ENCODE assay signal across 28 cellular contexts in the genomic region with DNA sequence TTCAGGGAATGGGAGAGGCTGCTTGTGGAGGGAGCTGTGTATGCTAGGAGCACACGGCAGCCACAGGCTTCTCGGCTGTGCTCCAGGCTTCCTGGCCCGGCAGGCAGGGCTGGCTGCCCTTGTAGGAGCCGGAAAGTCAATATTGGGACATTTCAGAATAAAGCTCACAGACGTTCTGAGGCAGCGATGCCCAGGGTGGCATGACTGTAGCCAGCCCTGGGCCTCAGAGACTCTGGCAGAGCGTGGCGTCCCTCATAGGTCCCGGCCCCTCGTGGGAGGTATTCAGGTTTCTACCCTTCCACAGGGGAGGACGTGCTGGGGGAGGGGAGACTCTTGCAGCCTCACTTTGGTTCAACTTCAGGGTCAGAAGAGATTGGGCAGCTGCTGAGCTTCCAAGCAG.
DNase-seq lines count a peak whose midpoint lies in the region; ATAC-seq and TF ChIP-seq lines count a peak whose summit lies in the region.
"Had no signal": no experiment of that assay in that cellular context is flagged by ENCODE, and none has a peak within 500 bp of the region (broad histone marks: within the 10 kb centered on the region; RNA-seq: fewer than 3 reads in every experiment).

No MANE protein-coding gene starts in this region.

- H3K4me3 Mint-ChIP-seq in H9 = no peak overlapping the region
- H3K4me3 Mint-ChIP-seq in stimulated activated memory B cell treated with anti-CD40 and anti-IgM and Interleukin-4, amounts not matched to agents 10 μg/mL and 1 μg/mL and 100 μg/mL, for 72 hours = no peak overlapping the region
- H3K4me3 Mint-ChIP-seq: CD4-positive, alpha-beta memory T cell; GM23338; HFFc6; IgD-negative memory B cell had no signal

- no peak overlapping the region for H2AFZ ChIP-seq in H9 (ENCODE audit: low read length)
- H2AFZ ChIP-seq: GM23338 had no signal

- no peak overlapping the region for H2AK5ac ChIP-seq in H9 (ENCODE audit: insufficient read length, low read length)

- no peak overlapping the region for H3K56ac ChIP-seq in H9 (ENCODE audit: insufficient read length, low read depth, low read length)

- intact Hi-C loops in sciatic nerve (cut with DNase I) = no loop called here

- no peak overlapping the region for H3K27ac ChIP-seq in H9 (ENCODE audit: insufficient read length, low read depth, low read length)
- H3K27ac ChIP-seq: BLaER1, KMS-11, RWPE1 had no signal

- WGBS in H9 (ENCODE audit: extremely low coverage, insufficient read length, low lambda C conversion rate) = no CpG with 5 or more reads among the region's 11 CpGs

- H2BK5ac ChIP-seq in H9 (ENCODE audit: insufficient read length, low read length) = no peak overlapping the region

- H4K20me1 ChIP-seq in H9 (ENCODE audit: control insufficient read depth, insufficient read depth, insufficient read length) = no peaks in the 10 kb centered on the region

- H3T11ph ChIP-seq in H9 (ENCODE audit: low read length) = no peak overlapping the region

- no peaks in the 10 kb centered on the region for H3K4me1 ChIP-seq in H9 (ENCODE audit: insufficient read depth, low read length)
- H3K4me1 ChIP-seq: HAP-1 had no signal

- H3K18ac ChIP-seq in H9 (ENCODE audit: insufficient read length, low read depth, low read length) = no peak overlapping the region

- H3K27ac Mint-ChIP-seq in activated naive CD4-positive, alpha-beta T cell treated with anti-CD3 and anti-CD28 coated beads, Interleukin-2, amount 50 U/mL, for 72 hours = peak overlapping the region; percentile 2 to 79
- H3K27ac Mint-ChIP-seq in H9 = peak overlapping the region in 2 of 3 experiments; percentile 70 to 81; a peak in 2 of 7 replicates
- no peak overlapping the region for H3K27ac Mint-ChIP-seq in stimulated activated memory B cell treated with anti-CD40 and anti-IgM and Interleukin-4, amounts not matched to agents 10 μg/mL and 1 μg/mL and 100 μg/mL, for 72 hours
- H3K27ac Mint-ChIP-seq: GM23338, HFFc6 had no signal

- no peak overlapping the region for H3K23ac ChIP-seq in H9 (ENCODE audit: insufficient read length, low read depth, low read length)

- no peaks in the 10 kb centered on the region for H3K79me2 ChIP-seq in H9 (ENCODE audit: insufficient read depth, low read length)

- H4K5ac ChIP-seq in H9 (ENCODE audit: insufficient read length, low read depth, low read length) = no peak overlapping the region

- H3K23me2 ChIP-seq in H9 (ENCODE audit: insufficient read length, low read depth, low read length, poor library complexity, severe bottlenecking) = no peaks in the 10 kb centered on the region

- no peak overlapping the region for H3K14ac ChIP-seq in H9 (ENCODE audit: insufficient read depth, low read length)

- no peak overlapping the region for H2BK15ac ChIP-seq in H9 (ENCODE audit: low read depth, low read length)

- no peak overlapping the region for H2BK120ac ChIP-seq in H9 (ENCODE audit: low read depth, low read length, poor library complexity, severe bottlenecking)

- H3K4ac ChIP-seq in H9 (ENCODE audit: low read depth, low read length) = no peak overlapping the region

- H4K91ac ChIP-seq in H9 (ENCODE audit: insufficient read length, low read depth, low read length) = no peak overlapping the region

- no peak overlapping the region for H2BK20ac ChIP-seq in H9 (ENCODE audit: low read depth, low read length, poor library complexity, severe bottlenecking)

- no peaks in the 10 kb centered on the region for H3K9me3 ChIP-seq in H9 (ENCODE audit: control insufficient read depth, low read depth, low read length)
- H3K9me3 ChIP-seq: BLaER1, HAP-1 had no signal

- no peak overlapping the region for H2BK12ac ChIP-seq in H9 (ENCODE audit: insufficient read length, low read depth, low read length)

- no peak for TF ChIP-seq CTCF in H9 (conservative IDR thresholded peaks at IDR 0.05)

- H3K9ac ChIP-seq in H9 (ENCODE audit: extremely low read depth, insufficient read length, low read length) = no peak overlapping the region
- H3K9ac ChIP-seq: BLaER1, KMS-11 had no signal

- H3K4me1 Mint-ChIP-seq in H9 = peaks cover 3 to 11% of the 10 kb centered on the region in 2 experiments; a peak in 1 of 4 replicates
- H3K4me1 Mint-ChIP-seq in stimulated activated memory B cell treated with anti-CD40 and anti-IgM and Interleukin-4, amounts not matched to agents 10 μg/mL and 1 μg/mL and 100 μg/mL, for 72 hours = peaks cover 9% of the 10 kb centered on the region
- H3K4me1 Mint-ChIP-seq: IgD-negative memory B cell had no signal

- H3K36me3 Mint-ChIP-seq in activated naive CD4-positive, alpha-beta T cell treated with anti-CD3 and anti-CD28 coated beads, Interleukin-2, amount 50 U/mL, for 72 hours = no peaks in the 10 kb centered on the region
- peaks cover 21 to 31% (median 25%) of the 10 kb centered on the region in 3 experiments; a peak in 6 of 7 replicates for H3K36me3 Mint-ChIP-seq in H9 (ENCODE audit: insufficient read depth in 1 of 3, low read depth in 3 of 3)
- H3K36me3 Mint-ChIP-seq in stimulated activated memory B cell treated with anti-CD40 and anti-IgM and Interleukin-4, amounts not matched to agents 10 μg/mL and 1 μg/mL and 100 μg/mL, for 72 hours = peaks cover 54% of the 10 kb centered on the region

- H3K27me3 ChIP-seq in H9 (ENCODE audit: insufficient read depth, low read length) = no peaks in the 10 kb centered on the region
- H3K27me3 ChIP-seq: BLaER1 had no signal

- H4K8ac ChIP-seq in H9 (replicated peaks; ENCODE audit: insufficient read length, low read depth, low read length) = no peak overlapping the region

- H3K4me2 ChIP-seq in H9 (ENCODE audit: insufficient read depth, insufficient read length, low read length) = no peak overlapping the region
- H3K4me2 ChIP-seq: BLaER1, GM23338, KMS-11 had no signal

- ATAC-seq in activated naive CD4-positive, alpha-beta T cell treated with anti-CD3 and anti-CD28 coated beads, Interleukin-2, amount 50 U/mL, for 72 hours = no peak
- ATAC-seq in sciatic nerve = no peak
- ATAC-seq in stimulated activated memory B cell treated with anti-CD40 and anti-IgM and Interleukin-4, amounts not matched to agents 10 μg/mL and 1 μg/mL and 100 μg/mL, for 72 hours = no peak
- ATAC-seq: GM23338, Panc1 had no signal

- no peaks in the 10 kb centered on the region for H3K79me1 ChIP-seq in H9 (ENCODE audit: insufficient read depth, low read depth, low read length, poor library complexity, severe bottlenecking)

- H3K27me3 Mint-ChIP-seq in H9 (ENCODE audit: low read depth) = no peaks in the 10 kb centered on the region
- H3K27me3 Mint-ChIP-seq in stimulated activated memory B cell treated with anti-CD40 and anti-IgM and Interleukin-4, amounts not matched to agents 10 μg/mL and 1 μg/mL and 100 μg/mL, for 72 hours = no peaks in the 10 kb centered on the region
- H3K27me3 Mint-ChIP-seq: CD4-positive, alpha-beta memory T cell; IgD-negative memory B cell had no signal

- DNase-seq in activated naive CD4-positive, alpha-beta T cell treated with anti-CD3 and anti-CD28 coated beads, Interleukin-2, amount 50 U/mL, for 72 hours (ENCODE audit: low spot score in 2 of 2) = no peak
- DNase-seq in activated naive CD4-positive, alpha-beta T cell treated with anti-CD3 and anti-CD28 coated beads, Interleukin-2, amount 50 U/mL, for 16 hours = no peak
- no peak for DNase-seq in H9
- peak; percentile 55 for DNase-seq in left kidney (ENCODE audit: low read depth, low spot score)
- peak; percentile 30 for DNase-seq in sciatic nerve (ENCODE audit: low spot score)
- no peak for DNase-seq in T1000 (lab: John Stamatoyannopoulos, UW)
- DNase-seq in AG20443 (ENCODE audit: low spot score) = no peak
- DNase-seq: 8988T; ACHN; CD4-positive, alpha-beta memory T cell; COR-L47; HFFc6; NCI-H1048; NCI-H1417; NCI-H1694; NCI-H2029 treated with DMSO at 0.1 percent for 48 hours; NCI-H446 treated with DMSO at 0.1 percent for 48 hours; NCI-H526; NCI-H82; SHP77 treated with DMSO at 0.1 percent for 48 hours had no signal

- no peaks in the 10 kb centered on the region for H3K9me3 Mint-ChIP-seq in activated naive CD4-positive, alpha-beta T cell treated with anti-CD3 and anti-CD28 coated beads, Interleukin-2, amount 50 U/mL, for 72 hours
- H3K9me3 Mint-ChIP-seq in H9 = no peaks in the 10 kb centered on the region
- H3K9me3 Mint-ChIP-seq in stimulated activated memory B cell treated with anti-CD40 and anti-IgM and Interleukin-4, amounts not matched to agents 10 μg/mL and 1 μg/mL and 100 μg/mL, for 72 hours = no peaks in the 10 kb centered on the region
- H3K9me3 Mint-ChIP-seq: GM23338, HFFc6, IgD-negative memory B cell had no signal

Comparison
In these comparisons a context has a peak if more than half of its experiments do, and no peak if none do; other contexts are left out.
1. DNase-seq: peak in left kidney (single experiment) and sciatic nerve (single experiment); none in activated naive CD4-positive, alpha-beta T cell treated with anti-CD3 and anti-CD28 coated beads, Interleukin-2, amount 50 U/mL, for 72 hours (0 of 2), activated naive CD4-positive, alpha-beta T cell treated with anti-CD3 and anti-CD28 coated beads, Interleukin-2, amount 50 U/mL, for 16 hours (single experiment), H9 (single experiment), T1000 (single experiment) and AG20443 (single experiment).